19 cellular contexts compared by ENCODE assay signal in the genomic region with DNA sequence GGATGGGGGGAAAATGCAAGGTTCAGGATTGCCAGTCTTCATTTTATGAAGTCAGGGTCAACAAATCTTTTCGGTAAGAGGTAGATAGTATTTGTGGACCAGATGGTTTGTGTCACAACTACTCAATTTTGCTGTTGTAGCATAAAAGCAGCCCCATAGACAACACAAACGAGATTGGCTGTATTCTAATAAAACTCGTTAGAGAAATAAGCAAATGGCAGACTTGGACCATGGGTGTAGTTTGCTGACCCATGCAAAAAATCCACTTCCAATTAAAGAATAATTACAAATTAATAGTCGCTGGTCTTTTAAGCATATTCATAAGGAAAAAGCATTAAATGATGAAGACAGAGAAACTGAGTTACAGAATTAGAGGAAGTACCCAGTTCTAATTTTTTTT.
DNase-seq lines count a peak whose midpoint lies in the region; ATAC-seq, FAIRE-seq and TF ChIP-seq lines count a peak whose summit lies in the region.
"Had no signal": no experiment of that assay in that cellular context is flagged by ENCODE, and none has a peak within 500 bp of the region (broad histone marks: within the 10 kb centered on the region; RNA-seq: fewer than 3 reads in every experiment).

No MANE protein-coding gene starts in this region.

- CTCF ChIA-PET in A549 (lab: Yijun Ruan, JAX) = no interaction called here
- CTCF ChIA-PET in K562 (lab: Yijun Ruan, JAX; ENCODE audit: low intra/inter-chr PET ratio) = no interaction called here

- no peaks in the 10 kb centered on the region for H3K9me1 ChIP-seq in K562 (ENCODE audit: control insufficient read depth, insufficient read depth, low read length)

- no peak for TF ChIP-seq RAD21 in A549 (conservative IDR thresholded peaks at IDR 0.05 in 1 of 2, IDR thresholded peaks at IDR 0.05 in 1 of 2)
- no peak for TF ChIP-seq RAD21 in K562 (CRISPR knock-in tag; conservative IDR thresholded peaks at IDR 0.05 in 1 of 2, IDR thresholded peaks at IDR 0.05 in 1 of 2)

- H3K4me3 ChIP-seq in A549 (no peak overlapping the region), K562 (no peak overlapping the region)
- H3K4me3 ChIP-seq: BLaER1 treated with 17β-estradiol and CSF1 and Interleukin-3, amounts not matched to agents 10 nM and 100 nM had no signal

- POLR2A ChIA-PET in A549 (lab: Yijun Ruan, JAX) (no interaction called here), K562 (lab: Yijun Ruan, JAX) (interaction anchor here (0.6 kb wide), 1 partner anchor 18 kb away, joined by 3 read pairs; no protein-coding TSS in a partner anchor)

- no peak overlapping the region for H3K9ac ChIP-seq in K562 (ENCODE audit: insufficient read depth in 1 of 2, low read depth in 2 of 2, low read length in 2 of 2)
- H3K9ac ChIP-seq: BLaER1 treated with 17β-estradiol and CSF1 and Interleukin-3, amounts not matched to agents 10 nM and 100 nM had no signal

- ATAC-seq in A549 = no peak
- ATAC-seq in K562 = no peak
- ATAC-seq: CD8-positive, alpha-beta T cell had no signal

- intact Hi-C loops in K562 (cut with micrococcal nuclease) = no loop called here

- FAIRE-seq in A549 (lab: Jason Lieb, UNC) = no peak
- FAIRE-seq in H54 (lab: Jason Lieb, UNC) = peak; percentile 62
- FAIRE-seq in K562 (lab: Jason Lieb, UNC) = no peak
- FAIRE-seq: A204.1, D721Med, GM12891, GM19239 had no signal

- H3K79me2 ChIP-seq in K562 (ENCODE audit: control insufficient read depth, insufficient read depth, low read length) = no peaks in the 10 kb centered on the region

- TF ChIP-seq CTCF in A549 (IDR thresholded peaks at IDR 0.05) (no peak), K562 (IDR thresholded peaks at IDR 0.05 in 2 of 3, conservative IDR thresholded peaks at IDR 0.05 in 1 of 3; ENCODE audit: insufficient read depth in 2 of 3, low read depth in 1 of 3, low read length in 3 of 3) (no peak)

- no peak overlapping the region for H2AFZ ChIP-seq in K562 (ENCODE audit: low read depth, low read length)

- BruUV-seq in K562 (replicated peaks; lab: Mats Ljungman, UMichigan) = no TSS peak

- H3K9me3 ChIP-seq in A549 = no peaks in the 10 kb centered on the region
- H3K9me3 ChIP-seq in K562 (replicated peaks; ENCODE audit: control insufficient read depth, insufficient read depth, low read depth, low read length) = no peaks in the 10 kb centered on the region
- H3K9me3 ChIP-seq: Caco-2 had no signal

- in situ Hi-C loops in K562 (cut with MboI) = no loop called here

- H3K27me3 ChIP-seq in K562 (ENCODE audit: control insufficient read depth in 2 of 2, insufficient read depth in 2 of 2, low read length in 2 of 2) = no peaks in the 10 kb centered on the region
- H3K27me3 ChIP-seq: BLaER1 treated with 17β-estradiol and CSF1 and Interleukin-3, amounts not matched to agents 10 nM and 100 nM had no signal

- no peaks in the 10 kb centered on the region for H4K20me1 ChIP-seq in K562 (replicated peaks; ENCODE audit: control insufficient read depth, insufficient read depth, low read length)
- H4K20me1 ChIP-seq: BLaER1 treated with 17β-estradiol and CSF1 and Interleukin-3, amounts not matched to agents 10 nM and 100 nM had no signal

- 22% methylated on average over 4 of the region's 4 CpGs for WGBS in A549 (ENCODE audit: missing lambda C conversion rate)
- WGBS in K562 (ENCODE audit: insufficient coverage, low coverage, missing lambda C conversion rate) = 37% methylated on average over 4 of the region's 4 CpGs

- H3K4me2 ChIP-seq in A549 = no peak overlapping the region
- no peak overlapping the region for H3K4me2 ChIP-seq in K562 (ENCODE audit: insufficient read depth, low read length)
- H3K4me2 ChIP-seq: BLaER1 treated with 17β-estradiol and CSF1 and Interleukin-3, amounts not matched to agents 10 nM and 100 nM had no signal

- H3K36me3 ChIP-seq in K562 (ENCODE audit: control insufficient read depth, insufficient read depth, low read length) = no peaks in the 10 kb centered on the region
- H3K36me3 ChIP-seq: BLaER1 treated with 17β-estradiol and CSF1 and Interleukin-3, amounts not matched to agents 10 nM and 100 nM had no signal

- no peak for TF ChIP-seq EP300 in A549 (IDR thresholded peaks at IDR 0.05)
- TF ChIP-seq EP300 in K562 (IDR thresholded peaks at IDR 0.05; ENCODE audit: low read length) = no peak

- TF ChIP-seq POLR2A in A549 (IDR thresholded peaks at IDR 0.05; ENCODE audit: low read length) (no peak), H54 (IDR thresholded peaks at IDR 0.05; ENCODE audit: low read depth, low read length) (no peak), K562 (conservative IDR thresholded peaks at IDR 0.05) (no peak)

- no peak for DNase-seq in A549 (ENCODE audit: low read depth in 1 of 2, low spot score in 1 of 2)
- no peak for DNase-seq in H54 (ENCODE audit: insufficient read length, low spot score)
- no peak for DNase-seq in K562 (ENCODE audit: extremely low read depth in 1 of 4, low spot score in 3 of 4)
- no peak for DNase-seq in NCI-H1105 (lab: John Stamatoyannopoulos, UW)
- no peak for DNase-seq in NCI-H2081 (lab: John Stamatoyannopoulos, UW)
- DNase-seq: 8988T; AML-193; Caco-2; Calu3; CD4-positive, alpha-beta T cell; CD8-positive, alpha-beta T cell; DMS79 treated with DMSO at 0.1 percent for 48 hours; GF-D8 had no signal

- H3K4me1 ChIP-seq in A549 (no peaks in the 10 kb centered on the region), K562 (replicated peaks in 1 of 2; ENCODE audit: control insufficient read depth in 2 of 2, insufficient read depth in 2 of 2, low read length in 2 of 2) (0 out of 5 replicates have a peak, but pooled peaks cover 0 to 3% of the 10 kb centered on the region in 2 experiments)

- H3K27ac ChIP-seq in A549 (no peak overlapping the region), K562 (ENCODE audit: extremely low read depth, low read depth, low read length) (no peak overlapping the region)
- H3K27ac ChIP-seq: BLaER1 treated with 17β-estradiol and CSF1 and Interleukin-3, amounts not matched to agents 10 nM and 100 nM; C4-2B had no signal

TF ChIP-seq in A549, 52 proteins besides CTCF, POLR2A, EP300 and RAD21:
- TF ChIP-seq MAFK (IDR thresholded peaks at IDR 0.05; ENCODE audit: partially characterized antibody) = peak; percentile 80
- TF ChIP-seq FOSB (CRISPR knock-in tag; IDR thresholded peaks at IDR 0.05) = no peak

TF ChIP-seq in K562, 482 proteins besides CTCF, POLR2A, EP300 and RAD21 (continues in another document):
- TF ChIP-seq, protein P1, sequence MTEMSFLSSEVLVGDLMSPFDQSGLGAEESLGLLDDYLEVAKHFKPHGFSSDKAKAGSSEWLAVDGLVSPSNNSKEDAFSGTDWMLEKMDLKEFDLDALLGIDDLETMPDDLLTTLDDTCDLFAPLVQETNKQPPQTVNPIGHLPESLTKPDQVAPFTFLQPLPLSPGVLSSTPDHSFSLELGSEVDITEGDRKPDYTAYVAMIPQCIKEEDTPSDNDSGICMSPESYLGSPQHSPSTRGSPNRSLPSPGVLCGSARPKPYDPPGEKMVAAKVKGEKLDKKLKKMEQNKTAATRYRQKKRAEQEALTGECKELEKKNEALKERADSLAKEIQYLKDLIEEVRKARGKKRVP (CRISPR knock-in tag; IDR thresholded peaks at IDR 0.05) = no peak
- no peak for TF ChIP-seq NCOA6 (IDR thresholded peaks at IDR 0.05)
- no peak for TF ChIP-seq TBP (optimal IDR thresholded peaks at IDR 0.05; ENCODE audit: low read depth, low read length)
- no peak for TF ChIP-seq HDGF (IDR thresholded peaks at IDR 0.05)
- no peak for TF ChIP-seq TEAD2 (tag; IDR thresholded peaks at IDR 0.05)
- peak; percentile 67 for TF ChIP-seq ZNF316 (IDR thresholded peaks at IDR 0.05)
- TF ChIP-seq CCNT2 (IDR thresholded peaks at IDR 0.05; ENCODE audit: borderline replicate concordance, extremely low read depth, insufficient read length, low read depth, low read length) = no peak
- no peak for TF ChIP-seq PCBP1 (IDR thresholded peaks at IDR 0.05; ENCODE audit: low read depth, low read length, poor library complexity, severe bottlenecking)
- no peak for TF ChIP-seq TCFL5 (CRISPR knock-in tag; conservative IDR thresholded peaks at IDR 0.05)
- TF ChIP-seq, protein P2, sequence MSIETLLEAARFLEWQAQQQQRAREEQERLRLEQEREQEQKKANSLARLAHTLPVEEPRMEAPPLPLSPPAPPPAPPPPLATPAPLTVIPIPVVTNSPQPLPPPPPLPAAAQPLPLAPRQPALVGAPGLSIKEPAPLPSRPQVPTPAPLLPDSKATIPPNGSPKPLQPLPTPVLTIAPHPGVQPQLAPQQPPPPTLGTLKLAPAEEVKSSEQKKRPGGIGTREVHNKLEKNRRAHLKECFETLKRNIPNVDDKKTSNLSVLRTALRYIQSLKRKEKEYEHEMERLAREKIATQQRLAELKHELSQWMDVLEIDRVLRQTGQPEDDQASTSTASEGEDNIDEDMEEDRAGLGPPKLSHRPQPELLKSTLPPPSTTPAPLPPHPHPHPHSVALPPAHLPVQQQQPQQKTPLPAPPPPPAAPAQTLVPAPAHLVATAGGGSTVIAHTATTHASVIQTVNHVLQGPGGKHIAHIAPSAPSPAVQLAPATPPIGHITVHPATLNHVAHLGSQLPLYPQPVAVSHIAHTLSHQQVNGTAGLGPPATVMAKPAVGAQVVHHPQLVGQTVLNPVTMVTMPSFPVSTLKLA (conservative IDR thresholded peaks at IDR 0.05) = no peak
- TF ChIP-seq ZNF584 (CRISPR knock-in tag; IDR thresholded peaks at IDR 0.05; ENCODE audit: low read depth) = no peak
- TF ChIP-seq SIX5 (IDR thresholded peaks at IDR 0.05; ENCODE audit: borderline replicate concordance in 1 of 2, insufficient read depth in 1 of 2, low read depth in 1 of 2, low read length in 2 of 2) = no peak
- no peak for TF ChIP-seq KLF1 (tag; IDR thresholded peaks at IDR 0.05)
- no peak for TF ChIP-seq CREB5 (CRISPR knock-in tag; IDR thresholded peaks at IDR 0.05)
- peak; percentile 32; the same call in 1 of the 2 replicates for TF ChIP-seq MAFK (IDR thresholded peaks at IDR 0.05; ENCODE audit: low read length)
- TF ChIP-seq C11orf30 (IDR thresholded peaks at IDR 0.05; ENCODE audit: low read depth) = peak; percentile 33
- TF ChIP-seq XRCC4 (IDR thresholded peaks at IDR 0.05; ENCODE audit: extremely low read depth, insufficient read depth, insufficient read length) = no peak
- TF ChIP-seq RBBP5 (IDR thresholded peaks at IDR 0.05; ENCODE audit: borderline replicate concordance, insufficient read depth, low read length, poor library complexity, severe bottlenecking) = no peak

Comparison
In these comparisons a context has a peak if more than half of its experiments do, and no peak if none do; other contexts are left out.
1. Of the 35 proteins assayed by ChIP-seq in both K562 and A549: peak only in K562: none; only in A549: none; in both: MAFK; in neither: 34.